Comparison of ENCODE assay signal across 1 cellular context in genomic region chr11:17388609-17389204, GRCh38.
TF ChIP-seq lines count a peak whose summit lies in the region.

KCNJ11 (minus strand) TSS chr11:17388659; CDS start chr11:17388091, 568 bp downstream.

TF ChIP-seq in IMR-90, 13 proteins besides CTCF, POLR2A, EP300 and RAD21:
- TF ChIP-seq NFE2L2 (IDR thresholded peaks at IDR 0.05; ENCODE audit: low read depth, low read length) (no peak), USF2 (IDR thresholded peaks at IDR 0.05; ENCODE audit: low read depth, low read length) (no peak), ELK1 (IDR thresholded peaks at IDR 0.05; ENCODE audit: borderline replicate concordance, low read depth, low read length) (no peak), CHD1 (IDR thresholded peaks at IDR 0.05; ENCODE audit: low read depth, low read length) (no peak), BHLHE40 (IDR thresholded peaks at IDR 0.05; ENCODE audit: low read depth, low read length) (no peak), RFX5 (IDR thresholded peaks at IDR 0.05; ENCODE audit: low read depth, low read length) (no peak), CEBPB (IDR thresholded peaks at IDR 0.05; ENCODE audit: low read depth, low read length) (no peak), SMC3 (IDR thresholded peaks at IDR 0.05; ENCODE audit: low read depth, low read length) (no peak)
TF ChIP-seq in IMR-90: peak in this region for 0.
